ENCODE assay signal across 35 cellular contexts in genomic region chr13:57212989-57213388, GRCh38. TPM values are rescaled to one million over a fixed set of nuclear protein-coding genes. Genes with fewer than 3 reads are reported as not detected.
"Had no signal": no experiment of that assay in that cellular context is flagged by ENCODE, and none has a peak within 500 bp of the region (broad histone marks: within the 10 kb centered on the region; RNA-seq: fewer than 3 reads in every experiment).

No MANE protein-coding gene starts in this region.

- FAIRE-seq: pancreas had no signal

- H3K27me3 Mint-ChIP-seq: naive thymus-derived CD4-positive, alpha-beta T cell; stimulated activated memory B cell treated with anti-CD40 and anti-IgM and Interleukin-4, amounts not matched to agents 10 μg/mL and 1 μg/mL and 100 μg/mL, for 72 hours; stimulated activated naive CD8-positive, alpha-beta T cell treated with anti-CD3 and anti-CD28 coated beads, Interleukin-15, amount 100 ng/mL, for 72 hours; type B pancreatic cell had no signal

- ATAC-seq: naive thymus-derived CD4-positive, alpha-beta T cell; natural killer cell; pancreas; right cardiac atrium; right lobe of liver; stimulated activated memory B cell treated with anti-CD40 and anti-IgM and Interleukin-4, amounts not matched to agents 10 μg/mL and 1 μg/mL and 100 μg/mL, for 72 hours; stimulated activated naive CD8-positive, alpha-beta T cell treated with anti-CD3 and anti-CD28 coated beads, Interleukin-15, amount 100 ng/mL, for 72 hours; stimulated activated naive CD8-positive, alpha-beta T cell treated with anti-CD3 and anti-CD28 coated beads, Interleukin-15, Interleukin-2, amounts not matched to agents 100 U/mL and 50 U/mL, for 24 hours; upper lobe of right lung had no signal

- H3K4me3 Mint-ChIP-seq: naive thymus-derived CD4-positive, alpha-beta T cell; natural killer cell; nephron; stimulated activated memory B cell treated with anti-CD40 and anti-IgM and Interleukin-4, amounts not matched to agents 10 μg/mL and 1 μg/mL and 100 μg/mL, for 72 hours; stimulated activated naive CD8-positive, alpha-beta T cell treated with anti-CD3 and anti-CD28 coated beads, Interleukin-15, amount 100 ng/mL, for 72 hours; type B pancreatic cell had no signal

- H3K4me1 Mint-ChIP-seq: naive thymus-derived CD4-positive, alpha-beta T cell; natural killer cell; nephron; stimulated activated memory B cell treated with anti-CD40 and anti-IgM and Interleukin-4, amounts not matched to agents 10 μg/mL and 1 μg/mL and 100 μg/mL, for 72 hours; stimulated activated naive CD8-positive, alpha-beta T cell treated with anti-CD3 and anti-CD28 coated beads, Interleukin-15, amount 100 ng/mL, for 72 hours had no signal

- H3K27ac Mint-ChIP-seq: naive thymus-derived CD4-positive, alpha-beta T cell; natural killer cell; nephron; stimulated activated memory B cell treated with anti-CD40 and anti-IgM and Interleukin-4, amounts not matched to agents 10 μg/mL and 1 μg/mL and 100 μg/mL, for 72 hours; stimulated activated naive CD8-positive, alpha-beta T cell treated with anti-CD3 and anti-CD28 coated beads, Interleukin-15, amount 100 ng/mL, for 72 hours; type B pancreatic cell had no signal

- DNase-seq: naive thymus-derived CD4-positive, alpha-beta T cell; natural killer cell; nucleus accumbens; pancreas; right cardiac atrium; right lobe of liver; spleen; stimulated activated CD4-positive, alpha-beta T cell treated with anti-CD3 and anti-CD28 coated beads, Interleukin-12 subunit alpha, Interleukin-12 subunit beta, amount 100 ng/mL, for 4 hours; stimulated activated CD4-positive, alpha-beta T cell treated with anti-CD3 and anti-CD28 coated beads, Interleukin-1b, Interleukin-23, amount 100 ng/mL, for 48 hours; stimulated activated CD4-positive, alpha-beta T cell treated with anti-CD3 and anti-CD28 coated beads, Interleukin-4, amount 100 ng/mL, for 1 hour; stimulated activated CD4-positive, alpha-beta T cell treated with anti-CD3 and anti-CD28 coated beads, Interleukin-4, amount 100 ng/mL, for 4 hours; stimulated activated CD8-positive, alpha-beta memory T cell treated with anti-CD3 and anti-CD28 coated beads, Interleukin-4, amount 100 ng/mL, for 48 hours; stimulated activated naive CD4-positive, alpha-beta T cell; stimulated activated naive CD8-positive, alpha-beta T cell treated with anti-CD3 and anti-CD28 coated beads, Interleukin-15, amount 100 ng/mL, for 72 hours; stimulated activated naive CD8-positive, alpha-beta T cell treated with anti-CD3 and anti-CD28 coated beads, Interleukin-15, Interleukin-2, amounts not matched to agents 100 U/mL and 50 U/mL, for 24 hours; substantia nigra; testis; tibial artery; transverse colon; upper lobe of right lung; uterus had no signal

- H3K9me3 Mint-ChIP-seq: nephron; stimulated activated memory B cell treated with anti-CD40 and anti-IgM and Interleukin-4, amounts not matched to agents 10 μg/mL and 1 μg/mL and 100 μg/mL, for 72 hours; type B pancreatic cell had no signal

- H3K36me3 Mint-ChIP-seq: naive thymus-derived CD4-positive, alpha-beta T cell; stimulated activated memory B cell treated with anti-CD40 and anti-IgM and Interleukin-4, amounts not matched to agents 10 μg/mL and 1 μg/mL and 100 μg/mL, for 72 hours; type B pancreatic cell had no signal

RNA-seq across cellular contexts. Expression of gene PRR20E, which starts 46.0 kb away (rescaled TPM):
- total RNA-seq: naive thymus-derived CD4-positive, alpha-beta T cell; natural killer cell; omental fat pad; osteocyte; pancreas; posterior vena cava; prostate gland; pulmonary artery endothelial cell; renal cortical epithelial cell; right cardiac atrium; right lobe of liver; smooth muscle cell; spleen; suprapubic skin; transverse colon; upper lobe of right lung; urinary bladder; uterus had no signal
- polyA plus RNA-seq: naive thymus-derived CD4-positive, alpha-beta T cell; neural cell; pancreas; right cardiac atrium; smooth muscle cell; spleen; thymus; urinary bladder had no signal

RNA-seq across cellular contexts. Expression of gene PRR20D, which starts 52.6 kb away (rescaled TPM):
- total RNA-seq: naive thymus-derived CD4-positive, alpha-beta T cell; natural killer cell; omental fat pad; osteocyte; pancreas; posterior vena cava; prostate gland; pulmonary artery endothelial cell; renal cortical epithelial cell; right cardiac atrium; right lobe of liver; smooth muscle cell; spleen; suprapubic skin; transverse colon; upper lobe of right lung; urinary bladder; uterus had no signal
- polyA plus RNA-seq: naive thymus-derived CD4-positive, alpha-beta T cell; neural cell; pancreas; right cardiac atrium; smooth muscle cell; spleen; thymus; urinary bladder had no signal

RNA-seq across cellular contexts. Expression of gene PRR20C, which starts 59.1 kb away (rescaled TPM):
- total RNA-seq: naive thymus-derived CD4-positive, alpha-beta T cell; natural killer cell; omental fat pad; osteocyte; pancreas; posterior vena cava; prostate gland; pulmonary artery endothelial cell; renal cortical epithelial cell; right cardiac atrium; right lobe of liver; smooth muscle cell; spleen; suprapubic skin; transverse colon; upper lobe of right lung; urinary bladder; uterus had no signal
- polyA plus RNA-seq: naive thymus-derived CD4-positive, alpha-beta T cell; neural cell; pancreas; right cardiac atrium; smooth muscle cell; spleen; urinary bladder had no signal
